Comparison of ENCODE assay signal across 8 cellular contexts in the genomic region with DNA sequence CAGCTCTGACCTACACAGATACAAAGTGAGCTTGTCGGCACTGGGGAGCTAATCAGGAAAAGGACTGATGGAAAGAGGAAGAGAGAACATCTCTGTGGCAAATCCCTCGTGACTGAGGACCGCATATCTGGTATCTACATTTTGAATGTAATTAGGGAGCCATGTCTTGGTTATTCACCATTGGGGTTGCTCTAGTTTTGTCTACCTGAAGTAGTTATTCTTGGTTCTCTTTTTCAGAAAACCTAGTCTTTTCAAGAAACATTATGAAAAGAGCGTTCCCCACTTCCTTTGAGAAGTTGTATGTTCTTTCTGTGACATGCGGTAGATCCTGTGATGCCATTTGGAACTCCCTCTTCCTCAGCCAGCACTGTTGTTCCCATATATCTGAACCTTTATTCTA.
DNase-seq lines count a peak whose midpoint lies in the region; ATAC-seq and TF ChIP-seq lines count a peak whose summit lies in the region.

No MANE protein-coding gene starts in this region.

- ATAC-seq in HG02870 (IDR thresholded peaks at IDR 0.05; ENCODE audit: unreplicated experiment) (peak; percentile 89), T-cell (replicated peaks in 1 of 4) (peak in 3 of 4 experiments; percentile 18 to 36 (median 25))
- ATAC-seq in stimulated activated effector memory CD8-positive, alpha-beta T cell treated with anti-CD3 and anti-CD28 coated beads, Interleukin-12 subunit alpha, Interleukin-12 subunit beta, amount 100 ng/mL, for 72 hours = no peak

- peak overlapping the region; percentile 91 for H3K27ac Mint-ChIP-seq in activated T-cell treated with anti-CD3 and anti-CD28 coated beads, Interleukin-2, amount 50 U/mL, for 24 hours
- H3K27ac Mint-ChIP-seq in T-cell = peak overlapping the region; percentile 84 to 93
- peak overlapping the region; percentile 87 for H3K27ac Mint-ChIP-seq in stimulated activated effector memory CD8-positive, alpha-beta T cell treated with anti-CD3 and anti-CD28 coated beads, Interleukin-12 subunit alpha, Interleukin-12 subunit beta, amount 100 ng/mL, for 72 hours
- H3K27ac Mint-ChIP-seq in Caco-2 (ENCODE audit: unreplicated experiment) = no peak overlapping the region

- no peaks in the 10 kb centered on the region for H3K4me1 ChIP-seq in Caco-2

- DNase-seq in activated T-cell treated with anti-CD3 and anti-CD28 coated beads, Interleukin-2, amount 50 U/mL, for 24 hours = no peak
- DNase-seq in activated T-cell treated with anti-CD3 and anti-CD28 coated beads for 4 hours (no peak), T-cell (no peak), Caco-2 (no peak), DMS153 treated with DMSO at 0.1 percent for 48 hours (lab: John Stamatoyannopoulos, UW; ENCODE audit: unreplicated experiment) (no peak), RPMI8226 (no peak)
- DNase-seq in stimulated activated effector memory CD8-positive, alpha-beta T cell treated with anti-CD3 and anti-CD28 coated beads, Interleukin-12 subunit alpha, Interleukin-12 subunit beta, amount 100 ng/mL, for 72 hours (ENCODE audit: low spot score in 2 of 2) = no peak

- H3K27me3 ChIP-seq in Caco-2 (replicated peaks; ENCODE audit: control insufficient read depth, insufficient read depth, low read length) = no peaks in the 10 kb centered on the region

- TF ChIP-seq CTCF in Caco-2 (IDR thresholded peaks at IDR 0.05; ENCODE audit: insufficient read depth in 1 of 2, low read depth in 1 of 2, low read length in 1 of 2, severe bottlenecking in 1 of 2, unreplicated experiment in 1 of 2) = no peak

- no peaks in the 10 kb centered on the region for H3K9me3 Mint-ChIP-seq in activated T-cell treated with anti-CD3 and anti-CD28 coated beads, Interleukin-2, amount 50 U/mL, for 24 hours
- no peaks in the 10 kb centered on the region for H3K9me3 Mint-ChIP-seq in T-cell
- no peaks in the 10 kb centered on the region for H3K9me3 Mint-ChIP-seq in stimulated activated effector memory CD8-positive, alpha-beta T cell treated with anti-CD3 and anti-CD28 coated beads, Interleukin-12 subunit alpha, Interleukin-12 subunit beta, amount 100 ng/mL, for 72 hours
- no peaks in the 10 kb centered on the region for H3K9me3 Mint-ChIP-seq in Caco-2 (ENCODE audit: unreplicated experiment)

- H3K27me3 Mint-ChIP-seq in activated T-cell treated with anti-CD3 and anti-CD28 coated beads, Interleukin-2, amount 50 U/mL, for 24 hours = no peaks in the 10 kb centered on the region
- H3K27me3 Mint-ChIP-seq in T-cell (no peaks in the 10 kb centered on the region), Caco-2 (ENCODE audit: insufficient read depth, unreplicated experiment) (peaks cover 4% of the 10 kb centered on the region)

- POLR2A ChIA-PET in T-cell (lab: Charles Lee) (interaction anchor here (0.5 to 1.6 kb wide), 5 partner anchors 8 to 22 kb away, joined by 3 to 6 read pairs (median 4); no protein-coding TSS in a partner anchor), Caco-2 (lab: Charles Lee) (no interaction called here)

- CTCF ChIA-PET in T-cell (lab: Charles Lee) (interaction anchor here in 1 of 2 donors (0.6 to 1.3 kb wide), 5 partner anchors 10 to 88 kb away, joined by 3 to 7 read pairs (median 3); no protein-coding TSS in a partner anchor), Caco-2 (lab: Charles Lee) (no interaction called here)

- no TSS peak for BruUV-seq in Caco-2 (replicated peaks; lab: Mats Ljungman, UMichigan)

- intact Hi-C loops in Caco-2 (cut with micrococcal nuclease; ENCODE audit: unreplicated experiment) = no loop called here

- H3K36me3 Mint-ChIP-seq in activated T-cell treated with anti-CD3 and anti-CD28 coated beads, Interleukin-2, amount 50 U/mL, for 24 hours (ENCODE audit: low read depth) = peaks cover 63% of the 10 kb centered on the region
- H3K36me3 Mint-ChIP-seq in T-cell (peaks cover 22% of the 10 kb centered on the region), Caco-2 (ENCODE audit: insufficient read depth, unreplicated experiment) (no peaks in the 10 kb centered on the region)
- H3K36me3 Mint-ChIP-seq in stimulated activated effector memory CD8-positive, alpha-beta T cell treated with anti-CD3 and anti-CD28 coated beads, Interleukin-12 subunit alpha, Interleukin-12 subunit beta, amount 100 ng/mL, for 72 hours = peaks cover 30% of the 10 kb centered on the region

- peak overlapping the region; percentile 68 for H3K4me3 Mint-ChIP-seq in activated T-cell treated with anti-CD3 and anti-CD28 coated beads, Interleukin-2, amount 50 U/mL, for 24 hours
- H3K4me3 Mint-ChIP-seq in T-cell (peak overlapping the region; percentile 37 to 76 (median 54)), Caco-2 (ENCODE audit: unreplicated experiment) (no peak overlapping the region)
- peak overlapping the region; percentile 67 for H3K4me3 Mint-ChIP-seq in stimulated activated effector memory CD8-positive, alpha-beta T cell treated with anti-CD3 and anti-CD28 coated beads, Interleukin-12 subunit alpha, Interleukin-12 subunit beta, amount 100 ng/mL, for 72 hours

- no peak overlapping the region for H3K4me3 ChIP-seq in Caco-2 (ENCODE audit: low read depth, low read length)

- H3K36me3 ChIP-seq in Caco-2 (ENCODE audit: control insufficient read depth, insufficient read depth, low read length) = no peaks in the 10 kb centered on the region

- H3K4me1 Mint-ChIP-seq in activated T-cell treated with anti-CD3 and anti-CD28 coated beads, Interleukin-2, amount 50 U/mL, for 24 hours (ENCODE audit: low read depth) = peaks cover 86% of the 10 kb centered on the region
- H3K4me1 Mint-ChIP-seq in T-cell = peaks cover 87 to 91% (median 87%) of the 10 kb centered on the region in 3 donors
- H3K4me1 Mint-ChIP-seq in stimulated activated effector memory CD8-positive, alpha-beta T cell treated with anti-CD3 and anti-CD28 coated beads, Interleukin-12 subunit alpha, Interleukin-12 subunit beta, amount 100 ng/mL, for 72 hours = peaks cover 83% of the 10 kb centered on the region
- no peaks in the 10 kb centered on the region for H3K4me1 Mint-ChIP-seq in Caco-2 (ENCODE audit: low read depth, unreplicated experiment)

- no peaks in the 10 kb centered on the region for H3K9me3 ChIP-seq in Caco-2
